8 cellular contexts compared by ENCODE assay signal in the genomic region with DNA sequence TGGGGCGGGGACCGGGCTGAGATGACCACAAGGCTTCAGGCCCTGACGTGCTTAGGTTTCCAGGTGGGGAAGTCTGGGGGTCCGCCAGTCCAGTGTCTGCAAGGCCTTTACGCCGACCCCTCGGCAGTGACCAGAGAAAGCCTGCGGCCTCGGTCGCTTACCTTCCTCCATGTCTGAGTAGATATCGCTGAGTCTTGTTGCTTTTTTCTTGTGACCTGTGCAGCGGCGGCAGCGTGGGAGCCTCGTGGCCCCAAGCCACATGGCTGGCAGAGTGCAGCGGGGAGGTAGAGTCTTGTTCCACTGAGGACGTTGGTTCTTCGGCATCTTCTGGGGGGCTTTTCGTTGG. TPM values are rescaled to one million over a fixed set of nuclear protein-coding genes. Genes with fewer than 3 reads are reported as not detected.
DNase-seq lines count a peak whose midpoint lies in the region; ATAC-seq and TF ChIP-seq lines count a peak whose summit lies in the region.

No MANE protein-coding gene starts in this region.

- peak; percentile 20 for ATAC-seq in GM21515 (IDR thresholded peaks at IDR 0.05; ENCODE audit: unreplicated experiment)
- ATAC-seq in activated naive CD8-positive, alpha-beta T cell treated with anti-CD3 and anti-CD28 coated beads, Interleukin-2, amount 50 U/mL, for 24 hours, result peak; percentile 26

- H3K27ac ChIP-seq in C4-2B, result peak overlapping the region; percentile 91

- peaks cover 4% of the 10 kb centered on the region for H3K36me3 ChIP-seq in kidney epithelial cell (ENCODE audit: control insufficient read depth, insufficient read depth, low read length)

- peak overlapping the region; percentile 100 for H3K27ac Mint-ChIP-seq in activated naive CD8-positive, alpha-beta T cell treated with anti-CD3 and anti-CD28 coated beads, Interleukin-2, amount 50 U/mL, for 24 hours

- H3K36me3 Mint-ChIP-seq in activated naive CD8-positive, alpha-beta T cell treated with anti-CD3 and anti-CD28 coated beads, Interleukin-2, amount 50 U/mL, for 24 hours (ENCODE audit: low read depth), result peaks cover 85% of the 10 kb centered on the region

- H3K4me3 ChIP-seq in kidney epithelial cell (ENCODE audit: low read depth, low read length), result peak overlapping the region; percentile 100

- peak overlapping the region; percentile 100 for H3K4me3 Mint-ChIP-seq in activated naive CD8-positive, alpha-beta T cell treated with anti-CD3 and anti-CD28 coated beads, Interleukin-2, amount 50 U/mL, for 24 hours

- H3K27me3 Mint-ChIP-seq in activated naive CD8-positive, alpha-beta T cell treated with anti-CD3 and anti-CD28 coated beads, Interleukin-2, amount 50 U/mL, for 24 hours, result peaks cover 2% of the 10 kb centered on the region

- DNase-seq in LoVo (ENCODE audit: low spot score) (peak; percentile 12), kidney epithelial cell (ENCODE audit: low read depth) (no peak), germinal center (ENCODE audit: low spot score) (no peak), cortex of kidney (lab: John Stamatoyannopoulos, UW) (no peak)
- DNase-seq in activated naive CD8-positive, alpha-beta T cell treated with anti-CD3 and anti-CD28 coated beads, Interleukin-2, amount 50 U/mL, for 24 hours, result peak; percentile 50
- peak in 2 of 3 experiments; percentile 26 to 48 for DNase-seq in stimulated activated CD4-positive, alpha-beta T cell treated with anti-CD3 and anti-CD28 coated beads, TNF-alpha, amount 100 ng/mL, for 4 hours (ENCODE audit: low read depth in 3 of 3)

- peaks cover 61% of the 10 kb centered on the region for H3K4me1 Mint-ChIP-seq in activated naive CD8-positive, alpha-beta T cell treated with anti-CD3 and anti-CD28 coated beads, Interleukin-2, amount 50 U/mL, for 24 hours

- TF ChIP-seq CTCF in C4-2B (conservative IDR thresholded peaks at IDR 0.05) (no peak), kidney epithelial cell (IDR thresholded peaks at IDR 0.05; ENCODE audit: insufficient read depth, low read length, poor library complexity, severe bottlenecking) (no peak)

- H3K9me3 Mint-ChIP-seq in activated naive CD8-positive, alpha-beta T cell treated with anti-CD3 and anti-CD28 coated beads, Interleukin-2, amount 50 U/mL, for 24 hours, result no peaks in the 10 kb centered on the region

- H3K27me3 ChIP-seq in kidney epithelial cell (ENCODE audit: control insufficient read depth, insufficient read depth, low read length), result no peaks in the 10 kb centered on the region

RNA-seq across cellular contexts. Expression of a gene that starts 0.3 kb away (rescaled TPM):
- total RNA-seq in kidney epithelial cell, result 92.3 and 97.1 TPM in 2 replicates

RNA-seq across cellular contexts. Expression of a gene that starts 19.7 kb away (rescaled TPM):
- total RNA-seq in kidney epithelial cell, result 27.0 and 30.5 TPM in 2 replicates

RNA-seq across cellular contexts. Expression of a gene that starts 32.4 kb away (rescaled TPM):
- total RNA-seq in kidney epithelial cell, result 46.8 and 56.0 TPM in 2 replicates

Comparison
In these comparisons a context has a peak if more than half of its experiments do, and no peak if none do; other contexts are left out.
1. DNase-seq: peak in LoVo (single experiment), activated naive CD8-positive, alpha-beta T cell treated with anti-CD3 and anti-CD28 coated beads, Interleukin-2, amount 50 U/mL, for 24 hours (single experiment) and stimulated activated CD4-positive, alpha-beta T cell treated with anti-CD3 and anti-CD28 coated beads, TNF-alpha, amount 100 ng/mL, for 4 hours (2 of 3); none in kidney epithelial cell (single experiment), germinal center (single experiment) and cortex of kidney (single experiment).